ENCODE assay signal across 19 cellular contexts in genomic region chr13:62924395-62924794, GRCh38.
"Had no signal": no experiment of that assay in that cellular context is flagged by ENCODE, and none has a peak within 500 bp of the region (broad histone marks: within the 10 kb centered on the region; RNA-seq: fewer than 3 reads in every experiment).

No MANE protein-coding gene starts in this region.

- H3K4me1 ChIP-seq: colonic mucosa, esophagus muscularis mucosa, foreskin keratinocyte, gastroesophageal sphincter, heart left ventricle, left lung, lower lobe of right lung had no signal

- H3K27me3 ChIP-seq: colonic mucosa, esophagus muscularis mucosa, foreskin keratinocyte, gastroesophageal sphincter, heart left ventricle, left lung had no signal

- H3K4me3 Mint-ChIP-seq: dendritic cell treated with granulocyte-macrophage colony-stimulating factor and Interleukin-4, amounts not matched to agents 40 ng/mL and 50 ng/mL, for 4 days; effector memory CD8-positive, alpha-beta T cell; endodermal cell; naive B cell; naive thymus-derived CD8-positive, alpha-beta T cell had no signal

- H3K9me3 Mint-ChIP-seq: endodermal cell had no signal

- H3K27ac Mint-ChIP-seq: dendritic cell treated with granulocyte-macrophage colony-stimulating factor and Interleukin-4, amounts not matched to agents 40 ng/mL and 50 ng/mL, for 4 days; effector memory CD8-positive, alpha-beta T cell; endodermal cell; naive B cell; naive thymus-derived CD8-positive, alpha-beta T cell had no signal

- H3K36me3 Mint-ChIP-seq: naive B cell; naive thymus-derived CD8-positive, alpha-beta T cell had no signal

- H3K4me1 Mint-ChIP-seq: endodermal cell; naive B cell; naive thymus-derived CD8-positive, alpha-beta T cell had no signal

- DNase-seq: colonic mucosa; cortex of kidney; effector CD8-positive, alpha-beta T cell; effector memory CD8-positive, alpha-beta T cell; endodermal cell; foreskin keratinocyte; heart left ventricle; hippocampal formation; left cardiac atrium; left lung; left ventricle myocardium superior; lower lobe of right lung; mesenchymal stem cell; mucosa of descending colon; naive B cell; naive thymus-derived CD8-positive, alpha-beta T cell had no signal

- H3K4me3 ChIP-seq: colonic mucosa, esophagus muscularis mucosa, gastroesophageal sphincter, heart left ventricle, left lung, lower lobe of right lung, mucosa of descending colon had no signal

- H3K36me3 ChIP-seq: colonic mucosa, esophagus muscularis mucosa, gastroesophageal sphincter, heart left ventricle, left lung, lower lobe of right lung had no signal

- H3K27me3 Mint-ChIP-seq: dendritic cell treated with granulocyte-macrophage colony-stimulating factor and Interleukin-4, amounts not matched to agents 40 ng/mL and 50 ng/mL, for 4 days; effector memory CD8-positive, alpha-beta T cell; naive B cell; naive thymus-derived CD8-positive, alpha-beta T cell had no signal

- H3K27ac ChIP-seq: colonic mucosa, esophagus muscularis mucosa, foreskin keratinocyte, gastroesophageal sphincter, heart left ventricle, left lung, lower lobe of right lung had no signal

- H3K9me3 ChIP-seq: colonic mucosa, esophagus muscularis mucosa, gastroesophageal sphincter, lower lobe of right lung had no signal
